1 cellular context compared by ENCODE assay signal in genomic region chr17:50603340-50603739, GRCh38.
TF ChIP-seq lines count a peak whose summit lies in the region.

No MANE protein-coding gene starts in this region.

TF ChIP-seq in WTC11, 78 proteins besides CTCF, POLR2A, EP300 and RAD21 (continued from another document):
- TF ChIP-seq ERG (CRISPR knock-in tag; IDR thresholded peaks at IDR 0.05) = no peak
- no peak for TF ChIP-seq IRF1 (CRISPR knock-in tag; IDR thresholded peaks at IDR 0.05)
- no peak for TF ChIP-seq ZNF121 (CRISPR knock-in tag; IDR thresholded peaks at IDR 0.05)
TF ChIP-seq in WTC11: peak in this region for 0.
